1 cellular context compared by ENCODE assay signal in genomic region chrX:1597345-1598020, GRCh38.
TF ChIP-seq lines count a peak whose summit lies in the region.

No MANE protein-coding gene starts in this region.

TF ChIP-seq in K562, 482 proteins besides CTCF, POLR2A, EP300 and RAD21:
- TF ChIP-seq POLR2G (IDR thresholded peaks at IDR 0.05; ENCODE audit: low read depth, low read length) (0 out of 2 replicates have a peak, but pooled peaks have one; percentile 37), RBFOX2 (IDR thresholded peaks at IDR 0.05; ENCODE audit: low read depth, low read length) (peak; percentile 32; the same call in 1 of the 2 replicates), DIDO1 (tag; IDR thresholded peaks at IDR 0.05; ENCODE audit: low read depth) (no peak)
